ENCODE assay signal across 12 cellular contexts in genomic region chr1:40824591-40825429, GRCh38. TPM values are rescaled to one million over a fixed set of nuclear protein-coding genes. Genes with fewer than 3 reads are reported as not detected.
DNase-seq lines count a peak whose midpoint lies in the region; ATAC-seq and TF ChIP-seq lines count a peak whose summit lies in the region.
"Had no signal": no experiment of that assay in that cellular context is flagged by ENCODE, and none has a peak within 500 bp of the region (broad histone marks: within the 10 kb centered on the region; RNA-seq: fewer than 3 reads in every experiment).

No MANE protein-coding gene starts in this region.

- no peak overlapping the region for H3K18ac ChIP-seq in trophoblast cell (ENCODE audit: low read length)

- H3K4me1 ChIP-seq in SJCRH30 (peaks cover 15% of the 10 kb centered on the region), fibroblast of lung (ENCODE audit: control insufficient read depth, extremely low read depth, insufficient read depth, low read length) (no peaks in the 10 kb centered on the region), trophoblast cell (ENCODE audit: control insufficient read depth in 1 of 2, insufficient read depth in 2 of 2, low read length in 2 of 2) (peaks cover 15 to 19% of the 10 kb centered on the region in 2 experiments)
- H3K4me1 ChIP-seq: Peyer's patch had no signal

- H3K79me2 ChIP-seq in fibroblast of lung (ENCODE audit: control insufficient read depth, insufficient read depth, low read length): no peaks in the 10 kb centered on the region
- no peaks in the 10 kb centered on the region for H3K79me2 ChIP-seq in trophoblast cell (ENCODE audit: control insufficient read depth, insufficient read depth, low read length, poor library complexity)

- H3K9me3 ChIP-seq in SJCRH30 (replicated peaks) (no peaks in the 10 kb centered on the region), fibroblast of lung (ENCODE audit: control insufficient read depth, insufficient read depth, low read depth, low read length) (no peaks in the 10 kb centered on the region), trophoblast cell (ENCODE audit: insufficient read depth, low read depth, low read length) (no peaks in the 10 kb centered on the region), MG63 (no peaks in the 10 kb centered on the region)
- H3K9me3 ChIP-seq: Peyer's patch had no signal

- H4K12ac ChIP-seq in trophoblast cell (ENCODE audit: low read depth, low read length): no peak overlapping the region

- H4K8ac ChIP-seq in trophoblast cell (ENCODE audit: low read depth, low read length): peak overlapping the region; percentile 49

- H3K14ac ChIP-seq in trophoblast cell (ENCODE audit: low read length): no peak overlapping the region

- no peaks in the 10 kb centered on the region for H4K20me1 ChIP-seq in fibroblast of lung (ENCODE audit: control insufficient read depth, extremely low read depth, insufficient read depth, low read length)

- H2BK5ac ChIP-seq in trophoblast cell (ENCODE audit: low read depth, low read length, poor library complexity): no peak overlapping the region

- H3K4me3 ChIP-seq in SJCRH30 (no peak overlapping the region), fibroblast of lung (replicated peaks in 1 of 4; ENCODE audit: control extremely low read depth in 1 of 4, insufficient read depth in 1 of 4, low read depth in 3 of 4, low read length in 4 of 4) (no peak overlapping the region), trophoblast cell (ENCODE audit: low read depth, low read length) (no peak overlapping the region), MG63 (no peak overlapping the region)
- H3K4me3 ChIP-seq: Peyer's patch had no signal

- WGBS in trophoblast cell (ENCODE audit: extremely low coverage, insufficient coverage, insufficient read length): no CpG with 5 or more reads among the region's 18 CpGs

- H2AFZ ChIP-seq in fibroblast of lung (ENCODE audit: low read length) (no peak overlapping the region), trophoblast cell (ENCODE audit: insufficient read depth, low read length, poor library complexity) (no peak overlapping the region)

- H3K23ac ChIP-seq in trophoblast cell (ENCODE audit: low read length): no peak overlapping the region

- no peaks in the 10 kb centered on the region for H3K79me1 ChIP-seq in trophoblast cell (ENCODE audit: low read length)

- H3K27ac ChIP-seq in SJCRH30 (0 out of 2 replicates have a peak overlapping the region, but pooled peaks have one; percentile 1), fibroblast of lung (ENCODE audit: insufficient read depth, low read length) (no peak overlapping the region), trophoblast cell (ENCODE audit: low read depth, low read length) (no peak overlapping the region)
- H3K27ac ChIP-seq: Peyer's patch, WERI-Rb-1 had no signal

- no peak overlapping the region for H2BK12ac ChIP-seq in trophoblast cell (ENCODE audit: low read length)

- peak overlapping the region; percentile 16 for H4K91ac ChIP-seq in trophoblast cell (ENCODE audit: low read depth, low read length)

- no peak for TF ChIP-seq CTCF in fibroblast of lung (conservative IDR thresholded peaks at IDR 0.05 in 1 of 2, IDR thresholded peaks at IDR 0.05 in 1 of 2; ENCODE audit: low read depth in 1 of 2, low read length in 2 of 2)

- H2AK5ac ChIP-seq in trophoblast cell (ENCODE audit: low read length): no peak overlapping the region

- peak; percentile 5 for DNase-seq in GM04503 (ENCODE audit: low read depth)
- DNase-seq in SJCRH30: peak in 1 of 2 experiments; percentile 20
- DNase-seq in fibroblast of lung (ENCODE audit: low read depth in 2 of 2): peak; percentile 32 to 81
- DNase-seq in trophoblast cell: peak in 1 of 2 donors; percentile 17
- DNase-seq in MG63: no peak
- DNase-seq in amygdala (lab: John Stamatoyannopoulos, UW): no peak
- no peak for DNase-seq in occipital lobe (lab: John Stamatoyannopoulos, UW)
- DNase-seq: activated naive CD4-positive, alpha-beta T cell treated with Interleukin-2 at 50 U/mL for 16 hours; NCI-H2107; Peyer's patch; WERI-Rb-1 had no signal

- no peaks in the 10 kb centered on the region for H3K36me3 ChIP-seq in SJCRH30
- no peaks in the 10 kb centered on the region for H3K36me3 ChIP-seq in fibroblast of lung (ENCODE audit: control insufficient read depth, insufficient read depth, low read length)
- no peaks in the 10 kb centered on the region for H3K36me3 ChIP-seq in trophoblast cell (ENCODE audit: control insufficient read depth in 1 of 2, insufficient read depth in 2 of 2, low read length in 2 of 2)
- H3K36me3 ChIP-seq in MG63: no peaks in the 10 kb centered on the region
- H3K36me3 ChIP-seq: Peyer's patch, WERI-Rb-1 had no signal

- no peak for ATAC-seq in GM21825 (IDR thresholded peaks at IDR 0.05; ENCODE audit: unreplicated experiment)

- H2BK120ac ChIP-seq in trophoblast cell (ENCODE audit: insufficient read depth, low read length, poor library complexity): no peak overlapping the region

- no peak overlapping the region for H3K4me2 ChIP-seq in fibroblast of lung (ENCODE audit: extremely low read depth, insufficient read depth, low read length)
- H3K4me2 ChIP-seq in trophoblast cell (ENCODE audit: low read length): no peak overlapping the region

- H3K4ac ChIP-seq in trophoblast cell (ENCODE audit: low read depth, low read length): no peak overlapping the region

- H3K9ac ChIP-seq in fibroblast of lung (ENCODE audit: insufficient read depth, low read length) (no peak overlapping the region), trophoblast cell (ENCODE audit: low read length) (no peak overlapping the region)

- H3K27me3 ChIP-seq in SJCRH30 (no peaks in the 10 kb centered on the region; the same call in 1 of the 2 replicates), fibroblast of lung (ENCODE audit: control insufficient read depth, insufficient read depth, low read length) (peaks cover 3% of the 10 kb centered on the region), trophoblast cell (ENCODE audit: insufficient read depth, low read length) (no peaks in the 10 kb centered on the region), MG63 (no peaks in the 10 kb centered on the region)
- H3K27me3 ChIP-seq: Peyer's patch had no signal

RNA-seq across cellular contexts. Expression of gene CITED4, which starts 37.4 kb away (rescaled TPM):
- not detected in 2 replicates for total RNA-seq in SJCRH30 (2014; rRNA removed; shearing (Covaris generic))
- total RNA-seq in fibroblast of lung (1.7 and 2.6 TPM in 2 replicates), occipital lobe (0.62 TPM)
- 0.20 and 0.58 TPM in 2 replicates for polyA plus RNA-seq in fibroblast of lung
- polyA plus RNA-seq in fibroblast of lung (2012): 1.6 and 3.7 TPM in 2 replicates
- polyA minus RNA-seq in fibroblast of lung (ENCODE audit: low replicate concordance): 1.2 TPM in 1 of 2 replicates, not detected in the other
- 2.7 and 3.4 TPM in 2 replicates for polyA plus RNA-seq in trophoblast cell (2013)
- total RNA-seq in MG63 (2014; rRNA removed; shearing (Covaris generic); ENCODE audit: low replicate concordance): 29.5 and 45.3 TPM in 2 replicates

RNA-seq across cellular contexts. Expression of gene KCNQ4, which starts 41.2 kb away (rescaled TPM):
- total RNA-seq in SJCRH30 (2014; rRNA removed; shearing (Covaris generic)): 0.05 and 0.12 TPM in 2 replicates
- under 0.01 TPM in 2 replicates for total RNA-seq in fibroblast of lung
- polyA plus RNA-seq in fibroblast of lung: 0.02 and 0.03 TPM in 2 replicates
- polyA plus RNA-seq in fibroblast of lung (2012): 0.05 and 0.08 TPM in 2 replicates
- 0.35 TPM in 1 of 2 replicates, not detected in the other for polyA minus RNA-seq in fibroblast of lung (ENCODE audit: low replicate concordance)
- 0.88 and 0.99 TPM in 2 replicates for polyA plus RNA-seq in trophoblast cell (2013)
- not detected in 2 replicates for total RNA-seq in MG63 (2014; rRNA removed; shearing (Covaris generic); ENCODE audit: low replicate concordance)
- 1.7 TPM for total RNA-seq in occipital lobe

Comparison
In these comparisons a context has a peak if more than half of its experiments do, and no peak if none do; other contexts are left out.
1. DNase-seq: peak in GM04503 (single experiment) and fibroblast of lung (2 of 2); none in MG63 (single experiment), amygdala (0 of 56) and occipital lobe (single experiment).